17 cellular contexts compared by ENCODE assay signal in the genomic region with DNA sequence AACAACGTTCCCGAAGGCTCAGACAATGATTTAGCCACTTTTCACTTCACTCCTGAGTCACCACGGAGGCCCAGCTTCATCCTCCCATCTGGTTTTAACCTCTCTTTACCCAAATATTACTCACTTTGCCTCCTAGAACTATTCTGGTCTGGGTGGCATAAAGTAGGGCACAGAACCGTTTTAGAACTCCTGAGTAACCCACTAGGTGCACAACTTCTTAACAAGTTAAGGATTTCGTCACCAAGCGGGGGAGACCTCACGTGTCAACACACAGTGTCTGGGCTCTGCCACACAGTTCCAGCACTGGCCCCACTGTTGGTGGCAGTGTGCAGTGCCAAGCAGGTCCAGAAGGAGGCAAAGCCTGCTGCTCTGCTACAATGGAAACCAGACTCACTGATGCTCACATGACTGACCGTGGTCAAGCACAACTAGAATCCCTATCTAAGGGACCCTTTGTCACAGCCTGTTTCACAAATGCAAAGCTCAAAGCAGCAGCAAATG.
DNase-seq lines count a peak whose midpoint lies in the region; ATAC-seq, FAIRE-seq and TF ChIP-seq lines count a peak whose summit lies in the region.
"Had no signal": no experiment of that assay in that cellular context is flagged by ENCODE, and none has a peak within 500 bp of the region (broad histone marks: within the 10 kb centered on the region; RNA-seq: fewer than 3 reads in every experiment).

No MANE protein-coding gene starts in this region.

- no peaks in the 10 kb centered on the region; the same call in 1 of the 2 replicates for H4K20me1 ChIP-seq in GM23338 (replicated peaks; ENCODE audit: insufficient read depth)

- DNase-seq in GM23338 (ENCODE audit: low spot score): peak; percentile 12
- peak; percentile 97 for DNase-seq in RCC 7860 (ENCODE audit: low spot score)
- DNase-seq in epithelial cell of proximal tubule (ENCODE audit: low read depth): no peak
- peak in 52 of 56 donors; percentile 7 to 83 (median 61) for DNase-seq in nucleus accumbens (lab: John Stamatoyannopoulos, UW)
- DNase-seq in NCI-H524 treated with DMSO at 0.1 percent for 48 hours (lab: John Stamatoyannopoulos, UW): no peak
- no peak for DNase-seq in D341Med (ENCODE audit: low spot score)
- no peak for DNase-seq in GM19239 (ENCODE audit: insufficient read length, low spot score)
- DNase-seq in NCI-H2029 (lab: John Stamatoyannopoulos, UW): no peak
- DNase-seq: activated T-cell treated with anti-CD3 and anti-CD28 coated beads, Interleukin-2, amount 50 U/mL, for 72 hours; COR-L47; foreskin fibroblast; NCI-H187; Peyer's patch; retina; tibial artery had no signal

- H2AFZ ChIP-seq in GM23338: no peak overlapping the region

- no peak overlapping the region for H3K27ac ChIP-seq in GM23338 (ENCODE audit: low read depth)
- H3K27ac ChIP-seq: cardiac muscle cell, Peyer's patch, tibial artery had no signal

- no peak overlapping the region for H3K4me3 Mint-ChIP-seq in GM23338
- H3K4me3 Mint-ChIP-seq: activated T-cell treated with anti-CD3 and anti-CD28 coated beads, Interleukin-2, amount 50 U/mL, for 72 hours had no signal

- H3K4me1 Mint-ChIP-seq in GM23338: peaks cover 52% of the 10 kb centered on the region

- no peaks in the 10 kb centered on the region for H3F3A ChIP-seq in GM23338 (replicated peaks; ENCODE audit: low read depth)

- peaks cover 6% of the 10 kb centered on the region for H3K27me3 Mint-ChIP-seq in GM23338 (ENCODE audit: insufficient read depth, low read depth, poor library complexity)

- peak in 1 of 2 experiments; percentile 24; a peak in 2 of 4 replicates for TF ChIP-seq CTCF in GM23338 (conservative IDR thresholded peaks at IDR 0.05; ENCODE audit: low read depth in 2 of 2)
- TF ChIP-seq CTCF in epithelial cell of proximal tubule (conservative IDR thresholded peaks at IDR 0.05; ENCODE audit: low read depth, low read length): peak; percentile 42

- no peaks in the 10 kb centered on the region for H3K9me3 Mint-ChIP-seq in GM23338
- H3K9me3 Mint-ChIP-seq: activated T-cell treated with anti-CD3 and anti-CD28 coated beads, Interleukin-2, amount 50 U/mL, for 72 hours had no signal

- peaks cover 24% of the 10 kb centered on the region for H3K4me1 ChIP-seq in GM23338 (ENCODE audit: insufficient read depth)
- H3K4me1 ChIP-seq: Peyer's patch, tibial artery had no signal

- no peaks in the 10 kb centered on the region for H3K9me2 ChIP-seq in GM23338 (ENCODE audit: insufficient read depth)

- no peaks in the 10 kb centered on the region; the same call in 2 of the 3 replicates for H3K36me3 Mint-ChIP-seq in GM23338 (ENCODE audit: low read depth)

- peak; percentile 67 for ATAC-seq in GM23338
- ATAC-seq: activated T-cell treated with anti-CD3 and anti-CD28 coated beads, Interleukin-2, amount 50 U/mL, for 72 hours had no signal

- H3K79me2 ChIP-seq in GM23338 (replicated peaks; ENCODE audit: insufficient read depth): 0 out of 2 replicates have a peak, but pooled peaks cover 6% of the 10 kb centered on the region

- peak; percentile 98 for FAIRE-seq in RCC 7860 (lab: Jason Lieb, UNC)
- FAIRE-seq in GM19239 (lab: Jason Lieb, UNC): no peak
- FAIRE-seq: GM12891 had no signal

- no peak overlapping the region for H3K4me2 ChIP-seq in GM23338

- H3K36me3 ChIP-seq in GM23338 (ENCODE audit: insufficient read depth): no peaks in the 10 kb centered on the region
- H3K36me3 ChIP-seq: cardiac muscle cell, Peyer's patch, tibial artery had no signal

- no peaks in the 10 kb centered on the region for H3K27me3 ChIP-seq in GM23338 (ENCODE audit: insufficient read depth)
- H3K27me3 ChIP-seq: cardiac muscle cell, Peyer's patch, tibial artery had no signal

- no peak overlapping the region for H3K4me3 ChIP-seq in GM23338
- no peak overlapping the region for H3K4me3 ChIP-seq in epithelial cell of proximal tubule (ENCODE audit: low read depth, low read length)
- H3K4me3 ChIP-seq: cardiac muscle cell, Peyer's patch, tibial artery had no signal

- peak overlapping the region; percentile 1; the same call in 1 of the 2 replicates for H3K27ac Mint-ChIP-seq in GM23338
- H3K27ac Mint-ChIP-seq: activated T-cell treated with anti-CD3 and anti-CD28 coated beads, Interleukin-2, amount 50 U/mL, for 72 hours had no signal

TF ChIP-seq in GM23338, 12 proteins besides CTCF, POLR2A, EP300 and RAD21 (continues in another document):
- TF ChIP-seq, protein P1, sequence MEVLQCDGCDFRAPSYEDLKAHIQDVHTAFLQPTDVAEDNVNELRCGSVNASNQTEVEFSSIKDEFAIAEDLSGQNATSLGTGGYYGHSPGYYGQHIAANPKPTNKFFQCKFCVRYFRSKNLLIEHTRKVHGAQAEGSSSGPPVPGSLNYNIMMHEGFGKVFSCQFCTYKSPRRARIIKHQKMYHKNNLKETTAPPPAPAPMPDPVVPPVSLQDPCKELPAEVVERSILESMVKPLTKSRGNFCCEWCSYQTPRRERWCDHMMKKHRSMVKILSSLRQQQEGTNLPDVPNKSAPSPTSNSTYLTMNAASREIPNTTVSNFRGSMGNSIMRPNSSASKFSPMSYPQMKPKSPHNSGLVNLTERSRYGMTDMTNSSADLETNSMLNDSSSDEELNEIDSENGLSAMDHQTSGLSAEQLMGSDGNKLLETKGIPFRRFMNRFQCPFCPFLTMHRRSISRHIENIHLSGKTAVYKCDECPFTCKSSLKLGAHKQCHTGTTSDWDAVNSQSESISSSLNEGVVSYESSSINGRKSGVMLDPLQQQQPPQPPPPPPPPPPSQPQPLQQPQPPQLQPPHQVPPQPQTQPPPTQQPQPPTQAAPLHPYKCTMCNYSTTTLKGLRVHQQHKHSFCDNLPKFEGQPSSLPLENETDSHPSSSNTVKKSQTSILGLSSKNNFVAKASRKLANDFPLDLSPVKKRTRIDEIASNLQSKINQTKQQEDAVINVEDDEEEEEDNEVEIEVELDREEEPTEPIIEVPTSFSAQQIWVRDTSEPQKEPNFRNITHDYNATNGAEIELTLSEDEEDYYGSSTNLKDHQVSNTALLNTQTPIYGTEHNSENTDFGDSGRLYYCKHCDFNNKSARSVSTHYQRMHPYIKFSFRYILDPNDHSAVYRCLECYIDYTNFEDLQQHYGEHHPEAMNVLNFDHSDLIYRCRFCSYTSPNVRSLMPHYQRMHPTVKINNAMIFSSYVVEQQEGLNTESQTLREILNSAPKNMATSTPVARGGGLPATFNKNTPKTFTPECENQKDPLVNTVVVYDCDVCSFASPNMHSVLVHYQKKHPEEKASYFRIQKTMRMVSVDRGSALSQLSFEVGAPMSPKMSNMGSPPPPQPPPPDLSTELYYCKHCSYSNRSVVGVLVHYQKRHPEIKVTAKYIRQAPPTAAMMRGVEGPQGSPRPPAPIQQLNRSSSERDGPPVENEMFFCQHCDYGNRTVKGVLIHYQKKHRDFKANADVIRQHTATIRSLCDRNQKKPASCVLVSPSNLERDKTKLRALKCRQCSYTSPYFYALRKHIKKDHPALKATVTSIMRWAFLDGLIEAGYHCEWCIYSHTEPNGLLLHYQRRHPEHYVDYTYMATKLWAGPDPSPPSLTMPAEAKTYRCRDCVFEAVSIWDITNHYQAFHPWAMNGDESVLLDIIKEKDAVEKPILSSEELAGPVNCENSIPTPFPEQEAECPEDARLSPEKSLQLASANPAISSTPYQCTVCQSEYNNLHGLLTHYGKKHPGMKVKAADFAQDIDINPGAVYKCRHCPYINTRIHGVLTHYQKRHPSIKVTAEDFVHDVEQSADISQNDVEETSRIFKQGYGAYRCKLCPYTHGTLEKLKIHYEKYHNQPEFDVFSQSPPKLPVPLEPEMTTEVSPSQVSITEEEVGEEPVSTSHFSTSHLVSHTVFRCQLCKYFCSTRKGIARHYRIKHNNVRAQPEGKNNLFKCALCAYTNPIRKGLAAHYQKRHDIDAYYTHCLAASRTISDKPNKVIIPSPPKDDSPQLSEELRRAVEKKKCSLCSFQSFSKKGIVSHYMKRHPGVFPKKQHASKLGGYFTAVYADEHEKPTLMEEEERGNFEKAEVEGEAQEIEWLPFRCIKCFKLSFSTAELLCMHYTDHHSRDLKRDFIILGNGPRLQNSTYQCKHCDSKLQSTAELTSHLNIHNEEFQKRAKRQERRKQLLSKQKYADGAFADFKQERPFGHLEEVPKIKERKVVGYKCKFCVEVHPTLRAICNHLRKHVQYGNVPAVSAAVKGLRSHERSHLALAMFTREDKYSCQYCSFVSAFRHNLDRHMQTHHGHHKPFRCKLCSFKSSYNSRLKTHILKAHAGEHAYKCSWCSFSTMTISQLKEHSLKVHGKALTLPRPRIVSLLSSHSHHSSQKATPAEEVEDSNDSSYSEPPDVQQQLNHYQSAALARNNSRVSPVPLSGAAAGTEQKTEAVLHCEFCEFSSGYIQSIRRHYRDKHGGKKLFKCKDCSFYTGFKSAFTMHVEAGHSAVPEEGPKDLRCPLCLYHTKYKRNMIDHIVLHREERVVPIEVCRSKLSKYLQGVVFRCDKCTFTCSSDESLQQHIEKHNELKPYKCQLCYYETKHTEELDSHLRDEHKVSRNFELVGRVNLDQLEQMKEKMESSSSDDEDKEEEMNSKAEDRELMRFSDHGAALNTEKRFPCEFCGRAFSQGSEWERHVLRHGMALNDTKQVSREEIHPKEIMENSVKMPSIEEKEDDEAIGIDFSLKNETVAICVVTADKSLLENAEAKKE (CRISPR knock-in tag; IDR thresholded peaks at IDR 0.05): no peak
- TF ChIP-seq ZNF114 (CRISPR knock-in tag; IDR thresholded peaks at IDR 0.05) (no peak), JUNB (IDR thresholded peaks at IDR 0.05; ENCODE audit: unreplicated experiment) (no peak)
- TF ChIP-seq, protein P2, sequence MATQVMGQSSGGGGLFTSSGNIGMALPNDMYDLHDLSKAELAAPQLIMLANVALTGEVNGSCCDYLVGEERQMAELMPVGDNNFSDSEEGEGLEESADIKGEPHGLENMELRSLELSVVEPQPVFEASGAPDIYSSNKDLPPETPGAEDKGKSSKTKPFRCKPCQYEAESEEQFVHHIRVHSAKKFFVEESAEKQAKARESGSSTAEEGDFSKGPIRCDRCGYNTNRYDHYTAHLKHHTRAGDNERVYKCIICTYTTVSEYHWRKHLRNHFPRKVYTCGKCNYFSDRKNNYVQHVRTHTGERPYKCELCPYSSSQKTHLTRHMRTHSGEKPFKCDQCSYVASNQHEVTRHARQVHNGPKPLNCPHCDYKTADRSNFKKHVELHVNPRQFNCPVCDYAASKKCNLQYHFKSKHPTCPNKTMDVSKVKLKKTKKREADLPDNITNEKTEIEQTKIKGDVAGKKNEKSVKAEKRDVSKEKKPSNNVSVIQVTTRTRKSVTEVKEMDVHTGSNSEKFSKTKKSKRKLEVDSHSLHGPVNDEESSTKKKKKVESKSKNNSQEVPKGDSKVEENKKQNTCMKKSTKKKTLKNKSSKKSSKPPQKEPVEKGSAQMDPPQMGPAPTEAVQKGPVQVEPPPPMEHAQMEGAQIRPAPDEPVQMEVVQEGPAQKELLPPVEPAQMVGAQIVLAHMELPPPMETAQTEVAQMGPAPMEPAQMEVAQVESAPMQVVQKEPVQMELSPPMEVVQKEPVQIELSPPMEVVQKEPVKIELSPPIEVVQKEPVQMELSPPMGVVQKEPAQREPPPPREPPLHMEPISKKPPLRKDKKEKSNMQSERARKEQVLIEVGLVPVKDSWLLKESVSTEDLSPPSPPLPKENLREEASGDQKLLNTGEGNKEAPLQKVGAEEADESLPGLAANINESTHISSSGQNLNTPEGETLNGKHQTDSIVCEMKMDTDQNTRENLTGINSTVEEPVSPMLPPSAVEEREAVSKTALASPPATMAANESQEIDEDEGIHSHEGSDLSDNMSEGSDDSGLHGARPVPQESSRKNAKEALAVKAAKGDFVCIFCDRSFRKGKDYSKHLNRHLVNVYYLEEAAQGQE (IDR thresholded peaks at IDR 0.05; ENCODE audit: unreplicated experiment): no peak

Comparison
In these comparisons a context has a peak if more than half of its experiments do, and no peak if none do; other contexts are left out.
1. DNase-seq: peak in GM23338 (single experiment), RCC 7860 (single experiment) and nucleus accumbens (52 of 56); none in epithelial cell of proximal tubule (single experiment), NCI-H524 treated with DMSO at 0.1 percent for 48 hours (single experiment), D341Med (single experiment), GM19239 (single experiment) and NCI-H2029 (single experiment).